ENCODE assay signal across 13 cellular contexts in the genomic region with DNA sequence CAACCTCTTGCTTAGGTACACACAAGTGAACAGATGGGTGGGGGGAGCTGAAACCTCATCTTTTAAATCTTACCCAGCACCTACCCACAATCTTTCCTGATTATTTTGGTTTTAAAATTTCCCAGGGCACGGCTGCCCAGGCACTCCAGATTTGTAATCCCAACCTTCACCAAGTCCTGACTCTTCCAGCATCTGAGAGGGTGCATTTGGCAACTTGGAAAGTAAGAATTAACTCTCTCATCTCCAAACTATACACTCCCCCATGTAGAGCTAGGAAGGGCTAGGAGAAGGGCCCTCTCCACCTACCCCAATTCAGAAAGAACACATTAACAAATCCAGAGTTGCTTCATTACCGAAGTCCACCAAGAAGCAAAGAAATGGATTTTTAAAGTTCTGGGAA. TPM values are rescaled to one million over a fixed set of nuclear protein-coding genes. Genes with fewer than 3 reads are reported as not detected.
DNase-seq lines count a peak whose midpoint lies in the region; ATAC-seq, FAIRE-seq and TF ChIP-seq lines count a peak whose summit lies in the region.
"Had no signal": no experiment of that assay in that cellular context is flagged by ENCODE, and none has a peak within 500 bp of the region (broad histone marks: within the 10 kb centered on the region; RNA-seq: fewer than 3 reads in every experiment).

No MANE protein-coding gene starts in this region.

- peaks cover 29% of the 10 kb centered on the region for H3K79me2 ChIP-seq in fibroblast of lung (ENCODE audit: control insufficient read depth, insufficient read depth, low read length)
- H3K79me2 ChIP-seq in neural cell (replicated peaks; ENCODE audit: insufficient read depth, low read length), result no peaks in the 10 kb centered on the region

- H3K27me3 ChIP-seq in RWPE2 (ENCODE audit: insufficient read depth, poor library complexity, severe bottlenecking) (no peaks in the 10 kb centered on the region), fibroblast of lung (ENCODE audit: control insufficient read depth, insufficient read depth, low read length) (no peaks in the 10 kb centered on the region), neural cell (ENCODE audit: insufficient read depth, low read depth, low read length) (peaks cover 12% of the 10 kb centered on the region)
- H3K27me3 ChIP-seq: BLaER1 had no signal

- peak overlapping the region; percentile 72 for H3K9ac ChIP-seq in fibroblast of lung (ENCODE audit: insufficient read depth, low read length)
- H3K9ac ChIP-seq in neural cell (ENCODE audit: low read length), result no peak overlapping the region
- H3K9ac ChIP-seq: BLaER1 had no signal

- no peaks in the 10 kb centered on the region for H4K20me1 ChIP-seq in fibroblast of lung (ENCODE audit: control insufficient read depth, extremely low read depth, insufficient read depth, low read length)
- no peaks in the 10 kb centered on the region for H4K20me1 ChIP-seq in neural cell (ENCODE audit: insufficient read depth)
- H4K20me1 ChIP-seq: BLaER1 had no signal

- TF ChIP-seq CTCF in 22Rv1 (IDR thresholded peaks at IDR 0.05) (no peak), RWPE2 (IDR thresholded peaks at IDR 0.05; ENCODE audit: poor library complexity, severe bottlenecking) (no peak), fibroblast of lung (conservative IDR thresholded peaks at IDR 0.05 in 1 of 2, IDR thresholded peaks at IDR 0.05 in 1 of 2; ENCODE audit: low read depth in 1 of 2, low read length in 2 of 2) (no peak), neural cell (IDR thresholded peaks at IDR 0.05; ENCODE audit: poor library complexity, severe bottlenecking) (no peak)

- H3K4me3 ChIP-seq in RWPE2 (ENCODE audit: severe bottlenecking) (peak overlapping the region; percentile 49), fibroblast of lung (replicated peaks in 1 of 4; ENCODE audit: control extremely low read depth in 1 of 4, insufficient read depth in 1 of 4, low read depth in 3 of 4, low read length in 4 of 4) (peak overlapping the region; percentile 58 to 78 (median 66)), neural cell (ENCODE audit: low read length) (peak overlapping the region; percentile 63)
- H3K4me3 ChIP-seq: BLaER1, SK-N-MC had no signal

- H2AFZ ChIP-seq in fibroblast of lung (ENCODE audit: low read length) (no peak overlapping the region), neural cell (ENCODE audit: low read depth, low read length) (no peak overlapping the region)

- H3K27ac ChIP-seq in 22Rv1, result peak overlapping the region; percentile 87
- H3K27ac ChIP-seq in RWPE2 (ENCODE audit: poor library complexity, severe bottlenecking), result peak overlapping the region; percentile 96
- H3K27ac ChIP-seq in fibroblast of lung (ENCODE audit: insufficient read depth, low read length), result peak overlapping the region; percentile 71
- no peak overlapping the region for H3K27ac ChIP-seq in neural cell (ENCODE audit: low read length)
- H3K27ac ChIP-seq: BLaER1, SK-N-MC had no signal

- H3K9me3 ChIP-seq in RWPE2 (ENCODE audit: severe bottlenecking) (no peaks in the 10 kb centered on the region), fibroblast of lung (ENCODE audit: control insufficient read depth, insufficient read depth, low read depth, low read length) (no peaks in the 10 kb centered on the region), neural cell (ENCODE audit: low read length) (no peaks in the 10 kb centered on the region)

- no peaks in the 10 kb centered on the region for H3K9me2 ChIP-seq in neural cell (ENCODE audit: insufficient read depth, low read length)

- no peaks in the 10 kb centered on the region for H3F3A ChIP-seq in neural cell (ENCODE audit: insufficient read depth, low read length, poor library complexity, severe bottlenecking)

- peaks cover 34% of the 10 kb centered on the region for H3K4me1 ChIP-seq in RWPE2 (ENCODE audit: insufficient read depth, poor library complexity, severe bottlenecking)
- H3K4me1 ChIP-seq in fibroblast of lung (ENCODE audit: control insufficient read depth, extremely low read depth, insufficient read depth, low read length), result peaks cover 14% of the 10 kb centered on the region

- ATAC-seq in RWPE2 (ENCODE audit: low read depth), result no peak

- no peak for TF ChIP-seq EP300 in neural cell (conservative IDR thresholded peaks at IDR 0.05; ENCODE audit: poor library complexity, severe bottlenecking)

- DNase-seq in RWPE2 (ENCODE audit: low spot score) (no peak), fibroblast of lung (ENCODE audit: low read depth in 2 of 2) (peak in 1 of 2 donors; percentile 18), GM19239 (ENCODE audit: insufficient read length, low spot score) (no peak), DMS53 (lab: John Stamatoyannopoulos, UW) (no peak)
- no peak for DNase-seq in activated CD4-positive, alpha-beta T cell treated with anti-CD3 and anti-CD28 coated beads, Interleukin-2, amount 50 U/mL, for 4 hours
- no peak for DNase-seq in activated T-cell treated with anti-CD3 and anti-CD28 coated beads, Interleukin-2, amount 50 U/mL, for 1 hour
- DNase-seq: activated T-cell treated with anti-CD3 and anti-CD28 coated beads, Interleukin-2, amount 50 U/mL, for 48 hours; Kasumi-1 had no signal

- TF ChIP-seq RAD21 in neural cell (conservative IDR thresholded peaks at IDR 0.05), result no peak

- no peak for FAIRE-seq in GM19239 (lab: Jason Lieb, UNC)
- FAIRE-seq: GM18507 had no signal

- H3K4me2 ChIP-seq in fibroblast of lung (ENCODE audit: extremely low read depth, insufficient read depth, low read length), result peak overlapping the region; percentile 57
- H3K4me2 ChIP-seq in neural cell (ENCODE audit: low read length), result no peak overlapping the region
- H3K4me2 ChIP-seq: BLaER1 had no signal

- H3K36me3 ChIP-seq in RWPE2 (ENCODE audit: low read depth) (no peaks in the 10 kb centered on the region), fibroblast of lung (ENCODE audit: control insufficient read depth, insufficient read depth, low read length) (no peaks in the 10 kb centered on the region), neural cell (ENCODE audit: insufficient read depth, low read length) (no peaks in the 10 kb centered on the region)
- H3K36me3 ChIP-seq: BLaER1 had no signal

TF ChIP-seq in neural cell, 6 proteins besides CTCF, POLR2A, EP300 and RAD21:
- TF ChIP-seq TAF1 (IDR thresholded peaks at IDR 0.05; ENCODE audit: low read depth), result no peak
- TF ChIP-seq MXI1 (conservative IDR thresholded peaks at IDR 0.05; ENCODE audit: poor library complexity, severe bottlenecking), result no peak
- no peak for TF ChIP-seq EZH2 (IDR thresholded peaks at IDR 0.05; ENCODE audit: borderline replicate concordance, insufficient read depth, low read length, poor library complexity, severe bottlenecking)
- TF ChIP-seq, protein P1, sequence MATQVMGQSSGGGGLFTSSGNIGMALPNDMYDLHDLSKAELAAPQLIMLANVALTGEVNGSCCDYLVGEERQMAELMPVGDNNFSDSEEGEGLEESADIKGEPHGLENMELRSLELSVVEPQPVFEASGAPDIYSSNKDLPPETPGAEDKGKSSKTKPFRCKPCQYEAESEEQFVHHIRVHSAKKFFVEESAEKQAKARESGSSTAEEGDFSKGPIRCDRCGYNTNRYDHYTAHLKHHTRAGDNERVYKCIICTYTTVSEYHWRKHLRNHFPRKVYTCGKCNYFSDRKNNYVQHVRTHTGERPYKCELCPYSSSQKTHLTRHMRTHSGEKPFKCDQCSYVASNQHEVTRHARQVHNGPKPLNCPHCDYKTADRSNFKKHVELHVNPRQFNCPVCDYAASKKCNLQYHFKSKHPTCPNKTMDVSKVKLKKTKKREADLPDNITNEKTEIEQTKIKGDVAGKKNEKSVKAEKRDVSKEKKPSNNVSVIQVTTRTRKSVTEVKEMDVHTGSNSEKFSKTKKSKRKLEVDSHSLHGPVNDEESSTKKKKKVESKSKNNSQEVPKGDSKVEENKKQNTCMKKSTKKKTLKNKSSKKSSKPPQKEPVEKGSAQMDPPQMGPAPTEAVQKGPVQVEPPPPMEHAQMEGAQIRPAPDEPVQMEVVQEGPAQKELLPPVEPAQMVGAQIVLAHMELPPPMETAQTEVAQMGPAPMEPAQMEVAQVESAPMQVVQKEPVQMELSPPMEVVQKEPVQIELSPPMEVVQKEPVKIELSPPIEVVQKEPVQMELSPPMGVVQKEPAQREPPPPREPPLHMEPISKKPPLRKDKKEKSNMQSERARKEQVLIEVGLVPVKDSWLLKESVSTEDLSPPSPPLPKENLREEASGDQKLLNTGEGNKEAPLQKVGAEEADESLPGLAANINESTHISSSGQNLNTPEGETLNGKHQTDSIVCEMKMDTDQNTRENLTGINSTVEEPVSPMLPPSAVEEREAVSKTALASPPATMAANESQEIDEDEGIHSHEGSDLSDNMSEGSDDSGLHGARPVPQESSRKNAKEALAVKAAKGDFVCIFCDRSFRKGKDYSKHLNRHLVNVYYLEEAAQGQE (IDR thresholded peaks at IDR 0.05; ENCODE audit: borderline replicate concordance), result no peak
- no peak for TF ChIP-seq SMC3 (conservative IDR thresholded peaks at IDR 0.05; ENCODE audit: poor library complexity)
- no peak for TF ChIP-seq POLR2AphosphoS5 (IDR thresholded peaks at IDR 0.05)

RNA-seq across cellular contexts. Expression of gene PRICKLE2, which starts 41.7 kb away (rescaled TPM):
- total RNA-seq in fibroblast of lung, result 25.9 and 29.4 TPM in 2 replicates
- polyA plus RNA-seq in fibroblast of lung (7.2 and 14.1 TPM in 2 replicates), neural cell (8.7 TPM in 2 replicates)
- 5.2 and 10.7 TPM in 2 replicates for polyA plus RNA-seq in fibroblast of lung (2012)
- polyA minus RNA-seq in fibroblast of lung (ENCODE audit: low replicate concordance) (32.8 and 48.0 TPM in 2 replicates), neural cell (42.1 and 51.7 TPM in 2 replicates)
